Comparison of ENCODE assay signal across 8 cellular contexts in the genomic region with DNA sequence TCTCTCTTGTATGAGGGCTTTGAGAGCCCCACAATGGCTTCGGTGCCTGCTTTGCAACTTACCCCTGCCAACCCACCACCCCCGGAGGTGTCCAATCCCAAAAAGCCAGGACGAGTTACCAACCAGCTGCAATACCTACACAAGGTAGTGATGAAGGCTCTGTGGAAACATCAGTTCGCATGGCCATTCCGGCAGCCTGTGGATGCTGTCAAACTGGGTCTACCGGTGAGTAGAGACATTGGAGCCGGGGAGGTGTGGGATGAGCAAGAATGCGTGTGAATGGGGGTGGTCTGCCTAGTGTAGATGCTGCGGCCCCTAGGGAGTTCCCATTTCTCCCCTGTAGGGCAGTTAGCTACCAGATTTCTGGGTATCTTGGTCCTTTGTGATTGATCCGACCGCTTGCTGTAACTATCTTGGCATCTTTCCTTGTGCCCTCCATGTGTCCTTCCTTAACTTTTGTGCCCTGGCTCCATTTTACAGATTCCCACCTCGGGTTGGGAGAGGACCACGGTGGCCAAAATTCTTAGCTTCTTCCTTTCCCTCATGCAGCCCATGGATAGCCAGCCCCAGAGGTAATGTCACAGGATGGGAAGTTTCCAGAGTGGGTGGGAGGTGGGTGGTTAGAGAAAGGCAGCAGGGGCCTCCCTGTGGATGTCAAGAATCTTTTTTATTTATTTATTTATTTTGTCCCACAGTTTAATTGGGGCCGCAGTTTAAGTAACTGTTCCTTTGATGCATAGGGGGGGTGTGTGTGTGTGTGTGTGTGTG. TPM values are rescaled to one million over a fixed set of nuclear protein-coding genes. Genes with fewer than 3 reads are reported as not detected.
DNase-seq lines count a peak whose midpoint lies in the region; ATAC-seq and TF ChIP-seq lines count a peak whose summit lies in the region.

No MANE protein-coding gene starts in this region.

- ATAC-seq in GM21619 (IDR thresholded peaks at IDR 0.05; ENCODE audit: unreplicated experiment), result no peak

- H3K4me3 Mint-ChIP-seq in CD14-positive monocyte, result peak overlapping the region; percentile 98 to 100
- peak overlapping the region; percentile 97 for H3K4me3 Mint-ChIP-seq in dendritic cell treated with granulocyte-macrophage colony-stimulating factor and Interleukin-4, amounts not matched to agents 40 ng/mL and 50 ng/mL, for 4 days
- H3K4me3 Mint-ChIP-seq in nephron progenitor cell, result peak overlapping the region; percentile 98

- peaks cover 68 to 77% of the 10 kb centered on the region in 2 donors for H3K36me3 Mint-ChIP-seq in CD14-positive monocyte
- H3K36me3 Mint-ChIP-seq in dendritic cell treated with granulocyte-macrophage colony-stimulating factor and Interleukin-4, amounts not matched to agents 40 ng/mL and 50 ng/mL, for 4 days (ENCODE audit: low read depth), result peaks cover 100% of the 10 kb centered on the region
- peaks cover 76% of the 10 kb centered on the region for H3K36me3 Mint-ChIP-seq in nephron progenitor cell (ENCODE audit: low read depth)

- H3K9ac ChIP-seq in Loucy (ENCODE audit: low read depth, low read length, poor library complexity, severe bottlenecking), result peak overlapping the region; percentile 84

- peaks cover 0 to 9% (median 0%) of the 10 kb centered on the region in 7 donors for H3K9me3 Mint-ChIP-seq in CD14-positive monocyte
- H3K9me3 Mint-ChIP-seq in dendritic cell treated with granulocyte-macrophage colony-stimulating factor and Interleukin-4, amounts not matched to agents 40 ng/mL and 50 ng/mL, for 4 days, result no peaks in the 10 kb centered on the region
- H3K9me3 Mint-ChIP-seq in nephron progenitor cell, result no peaks in the 10 kb centered on the region

- H3K4me2 ChIP-seq in Loucy (ENCODE audit: low read depth, low read length, poor library complexity, severe bottlenecking), result peak overlapping the region; percentile 93

- H2AFZ ChIP-seq in Loucy (ENCODE audit: low read length), result no peak overlapping the region

- peaks cover 40% of the 10 kb centered on the region for H3K4me1 ChIP-seq in Loucy (ENCODE audit: insufficient read depth, low read length, poor library complexity, severe bottlenecking)

- peaks cover 15% of the 10 kb centered on the region; the same call in 1 of the 2 replicates for H3F3A ChIP-seq in Loucy (ENCODE audit: low read depth)

- H3K9me3 ChIP-seq in Loucy (ENCODE audit: insufficient read depth, low read depth, low read length), result no peaks in the 10 kb centered on the region

- DNase-seq in CD14-positive monocyte (ENCODE audit: low spot score), result no peak
- DNase-seq in nephron progenitor cell, result no peak
- DNase-seq in stimulated activated CD4-positive, alpha-beta T cell treated with anti-CD3 and anti-CD28 coated beads, Interleukin-2, amount 100 ng/mL, for 24 hours, result no peak
- DNase-seq in NCI-H345 (lab: John Stamatoyannopoulos, UW), result no peak
- no peak for DNase-seq in DMS 273 (lab: John Stamatoyannopoulos, UW; ENCODE audit: unreplicated experiment)

- H3K4me1 Mint-ChIP-seq in CD14-positive monocyte (peaks cover 55% of the 10 kb centered on the region), nephron progenitor cell (peaks cover 53% of the 10 kb centered on the region)
- peaks cover 53% of the 10 kb centered on the region for H3K4me1 Mint-ChIP-seq in dendritic cell treated with granulocyte-macrophage colony-stimulating factor and Interleukin-4, amounts not matched to agents 40 ng/mL and 50 ng/mL, for 4 days (ENCODE audit: low read depth)

- H3K27me3 Mint-ChIP-seq in CD14-positive monocyte (ENCODE audit: low read depth in 3 of 3), result peaks cover 0 to 10% (median 0%) of the 10 kb centered on the region in 3 donors
- no peaks in the 10 kb centered on the region for H3K27me3 Mint-ChIP-seq in dendritic cell treated with granulocyte-macrophage colony-stimulating factor and Interleukin-4, amounts not matched to agents 40 ng/mL and 50 ng/mL, for 4 days
- H3K27me3 Mint-ChIP-seq in nephron progenitor cell (ENCODE audit: low read depth, poor library complexity), result peaks cover 10% of the 10 kb centered on the region

- H3K79me2 ChIP-seq in Loucy (ENCODE audit: insufficient read depth, low read length), result peaks cover 92% of the 10 kb centered on the region

- H3K9me2 ChIP-seq in Loucy (replicated peaks; ENCODE audit: low read depth, low read length), result no peaks in the 10 kb centered on the region

- H3K4me3 ChIP-seq in Loucy (ENCODE audit: low read length, poor library complexity, severe bottlenecking), result peak overlapping the region; percentile 96

- H4K20me1 ChIP-seq in Loucy (ENCODE audit: insufficient read depth, low read length, poor library complexity, severe bottlenecking), result peaks cover 76% of the 10 kb centered on the region

- H3K27ac Mint-ChIP-seq in CD14-positive monocyte, result peak overlapping the region; percentile 60 to 100 (median 97)
- peak overlapping the region; percentile 100 for H3K27ac Mint-ChIP-seq in dendritic cell treated with granulocyte-macrophage colony-stimulating factor and Interleukin-4, amounts not matched to agents 40 ng/mL and 50 ng/mL, for 4 days
- H3K27ac Mint-ChIP-seq in nephron progenitor cell, result peak overlapping the region; percentile 45

- intact Hi-C loops in CD14-positive monocyte (cut with micrococcal nuclease), result loop anchor here (5.0 kb wide), 3 partner anchors 37 to 132 kb away; partner anchors contain the start of gene PSMB8 (in 1 of the 2)
- intact Hi-C loops in dendritic cell treated with granulocyte-macrophage colony-stimulating factor and Interleukin-4, amounts not matched to agents 40 ng/mL and 50 ng/mL, for 4 days (cut with micrococcal nuclease), result loop anchor here (5.0 kb wide), 2 partner anchors 37 to 132 kb away; partner anchors contain the start of gene PSMB8

- peaks cover 37% of the 10 kb centered on the region for H3K27me3 ChIP-seq in Loucy (ENCODE audit: insufficient read depth, low read length, poor library complexity, severe bottlenecking)

- TF ChIP-seq CTCF in CD14-positive monocyte (IDR thresholded peaks at IDR 0.05) (no peak), Loucy (conservative IDR thresholded peaks at IDR 0.05; ENCODE audit: low read length) (no peak), nephron progenitor cell (IDR thresholded peaks at IDR 0.05) (no peak)

- peaks cover 81% of the 10 kb centered on the region for H3K36me3 ChIP-seq in Loucy (ENCODE audit: insufficient read depth, low read length)

RNA-seq across cellular contexts. Expression of gene BRD2, which starts 6.3 kb away (rescaled TPM):
- polyA plus RNA-seq in CD14-positive monocyte, result 10 to 100 TPM in 1 of 2 donors, 1 to 10 TPM in 1; 9.6 to 21.7 TPM

RNA-seq across cellular contexts. Expression of gene HLA-DMA, which starts 21.8 kb away (rescaled TPM):
- 100 to 1,000 TPM; 434 to 526 TPM for polyA plus RNA-seq in CD14-positive monocyte

RNA-seq across cellular contexts. Expression of gene HLA-DMB, which starts 33.9 kb away (rescaled TPM):
- polyA plus RNA-seq in CD14-positive monocyte, result 100 to 1,000 TPM; 726 to 924 TPM

RNA-seq across cellular contexts. Expression of gene HLA-DOA, which starts 34.7 kb away (rescaled TPM):
- 1 to 10 TPM; 2.8 to 9.1 TPM for polyA plus RNA-seq in CD14-positive monocyte

Comparison
In these comparisons a context has a peak if more than half of its experiments do, and no peak if none do; other contexts are left out.
1. H3K27ac Mint-ChIP-seq: peak in every context shown above with its lines; median percentile 100 in dendritic cell treated with granulocyte-macrophage colony-stimulating factor and Interleukin-4, amounts not matched to agents 40 ng/mL and 50 ng/mL, for 4 days; 97 in CD14-positive monocyte; 45 in nephron progenitor cell.